In genomic region chr18:7978834-7979233, GRCh38 we compare ENCODE assay signal across 29 cellular contexts.
"Had no signal": no experiment of that assay in that cellular context is flagged by ENCODE, and none has a peak within 500 bp of the region (broad histone marks: within the 10 kb centered on the region; RNA-seq: fewer than 3 reads in every experiment).

No MANE protein-coding gene starts in this region.

- H3K4me3 ChIP-seq: adrenal gland, body of pancreas, breast epithelium had no signal

- DNase-seq: activated B cell treated with CpG ODN at 0.5 μM for 24 hours; activated CD4-positive, alpha-beta memory T cell treated with anti-CD3 and anti-CD28 coated beads for 36 hours; activated CD4-positive, alpha-beta T cell treated with anti-CD3 and anti-CD28 coated beads for 4 hours; activated CD4-positive, alpha-beta T cell treated with anti-CD3 and anti-CD28 coated beads, Interleukin-2, amount 10 ng/mL, durations not matched to agents 24 days and 14 days; activated CD4-positive, alpha-beta T cell treated with anti-CD3 and anti-CD28 coated beads, Interleukin-2, amount 50 U/mL, for 1 hour; activated CD4-positive, alpha-beta T cell treated with anti-CD3 and anti-CD28 coated beads, Interleukin-2, amount 50 U/mL, for 4 hours; activated CD4-positive, CD25-positive, alpha-beta regulatory T cell treated with anti-CD3 and anti-CD28 coated beads, Interleukin-2, amount 50 U/mL, for 72 hours; activated CD8-positive, alpha-beta memory T cell treated with anti-CD3 and anti-CD28 coated beads, Interleukin-2, amount 50 U/mL, for 4 hours; activated CD8-positive, alpha-beta T cell treated with anti-CD3 and anti-CD28 coated beads for 36 hours; activated effector memory CD4-positive, alpha-beta T cell treated with anti-CD3 and anti-CD28 coated beads, Interleukin-2, amount 50 U/mL, for 16 hours; activated gamma-delta T cell treated with Interleukin-2 at 50 U/mL for 16 hours; activated naive CD4-positive, alpha-beta T cell; activated naive CD4-positive, alpha-beta T cell treated with anti-CD3 and anti-CD28 coated beads for 36 hours; activated naive CD4-positive, alpha-beta T cell treated with anti-CD3 and anti-CD28 coated beads, Interleukin-2, amount 50 U/mL, for 16 hours; activated naive CD8-positive, alpha-beta T cell treated with anti-CD3 and anti-CD28 coated beads for 36 hours; activated T-cell treated with anti-CD3 and anti-CD28 coated beads, Interleukin-2, amount 50 U/mL, for 24 hours; activated T-cell treated with anti-CD3 and anti-CD28 coated beads, Interleukin-2, amount 50 U/mL, for 48 hours; adrenal gland; amniotic stem cell; aorta; body of pancreas; brain microvascular endothelial cell; central memory CD4-positive, alpha-beta T cell; T-helper 1 cell; T-helper 2 cell; T-helper 9 cell had no signal

- ATAC-seq: activated CD8-positive, alpha-beta T cell treated with anti-CD3 and anti-CD28 coated beads for 36 hours; activated naive CD4-positive, alpha-beta T cell treated with anti-CD3 and anti-CD28 coated beads, Interleukin-2, amount 50 U/mL, for 72 hours; activated T-helper 17 cell treated with anti-CD3 and anti-CD28 coated beads, Interleukin-2, amount 50 U/mL, for 72 hours; body of pancreas had no signal
